ENCODE assay signal across 15 cellular contexts in genomic region chr5:88671808-88672499, GRCh38.
DNase-seq lines count a peak whose midpoint lies in the region; ATAC-seq, FAIRE-seq and TF ChIP-seq lines count a peak whose summit lies in the region.
"Had no signal": no experiment of that assay in that cellular context is flagged by ENCODE, and none has a peak within 500 bp of the region (broad histone marks: within the 10 kb centered on the region; RNA-seq: fewer than 3 reads in every experiment).

No MANE protein-coding gene starts in this region.

- peaks cover 49% of the 10 kb centered on the region for H3F3A ChIP-seq in neural progenitor cell (ENCODE audit: low read depth)

- H3K36me3 ChIP-seq in neural progenitor cell: no peaks in the 10 kb centered on the region
- H3K36me3 ChIP-seq: ovary had no signal

- no peaks in the 10 kb centered on the region for H3K79me2 ChIP-seq in neural progenitor cell (ENCODE audit: low read depth)

- no peak overlapping the region for H3K4me2 ChIP-seq in neural progenitor cell

- H3K27me3 ChIP-seq in dorsolateral prefrontal cortex (peaks cover 0 to 27% (median 0%) of the 10 kb centered on the region in 45 donors), neural progenitor cell (peaks cover 100% of the 10 kb centered on the region)

- peak overlapping the region; percentile 58 for H3K27ac Mint-ChIP-seq in neural progenitor cell
- H3K27ac Mint-ChIP-seq: stimulated activated memory B cell treated with anti-CD40 and anti-IgM and Interleukin-4, amounts not matched to agents 10 μg/mL and 1 μg/mL and 100 μg/mL, for 72 hours had no signal

- FAIRE-seq in GM19239 (lab: Jason Lieb, UNC): peak; percentile 49

- H3K27me3 Mint-ChIP-seq in neural progenitor cell (ENCODE audit: insufficient read depth, low read depth): peaks cover 45% of the 10 kb centered on the region

- no peaks in the 10 kb centered on the region for H3K9me3 Mint-ChIP-seq in neural progenitor cell
- H3K9me3 Mint-ChIP-seq: stimulated activated memory B cell treated with anti-CD40 and anti-IgM and Interleukin-4, amounts not matched to agents 10 μg/mL and 1 μg/mL and 100 μg/mL, for 72 hours had no signal

- H3K4me3 ChIP-seq in dorsolateral prefrontal cortex: peak overlapping the region; percentile 51 to 93 (median 78)
- no peak overlapping the region for H3K4me3 ChIP-seq in neural progenitor cell
- H3K4me3 ChIP-seq: ovary had no signal

- no peak for ATAC-seq in GM21390 (IDR thresholded peaks at IDR 0.05; ENCODE audit: unreplicated experiment)
- ATAC-seq in GM18870 (IDR thresholded peaks at IDR 0.05; ENCODE audit: unreplicated experiment): no peak
- ATAC-seq: left colon; stimulated activated memory B cell treated with anti-CD40 and anti-IgM and Interleukin-4, amounts not matched to agents 10 μg/mL and 1 μg/mL and 100 μg/mL, for 72 hours had no signal

- intact Hi-C loops in dorsolateral prefrontal cortex (cut with DNase I): loop anchor here (5.0 to 10.0 kb wide), 3 partner anchors 185 to 407 kb away; partner anchors contain the start of gene TMEM161B (in 1 of the 2)

- no peaks in the 10 kb centered on the region for H3K36me3 Mint-ChIP-seq in neural progenitor cell
- H3K36me3 Mint-ChIP-seq: stimulated activated memory B cell treated with anti-CD40 and anti-IgM and Interleukin-4, amounts not matched to agents 10 μg/mL and 1 μg/mL and 100 μg/mL, for 72 hours had no signal

- H3K4me1 Mint-ChIP-seq in neural progenitor cell: peaks cover 57% of the 10 kb centered on the region

- peak overlapping the region; percentile 65 to 100 (median 99) for H3K27ac ChIP-seq in dorsolateral prefrontal cortex
- no peak overlapping the region for H3K27ac ChIP-seq in neural progenitor cell
- H3K27ac ChIP-seq: ovary had no signal

- peaks cover 88% of the 10 kb centered on the region for H4K20me1 ChIP-seq in neural progenitor cell (ENCODE audit: low read depth)

- DNase-seq in GM19239 (ENCODE audit: insufficient read length, low spot score) (no peak), MV-4-11 (lab: John Stamatoyannopoulos, UW) (peak; percentile 3), dorsolateral prefrontal cortex (peak in 1 of 10 donors; percentile 54), neural progenitor cell (ENCODE audit: low spot score) (peak; percentile 50), NCI-H1092 (lab: John Stamatoyannopoulos, UW) (no peak)
- DNase-seq: activated CD4-positive, CD25-positive, alpha-beta regulatory T cell treated with anti-CD3 and anti-CD28 coated beads, Interleukin-2, amount 50 U/mL, for 72 hours; activated effector memory CD4-positive, alpha-beta T cell treated with anti-CD3 and anti-CD28 coated beads, Interleukin-2, amount 50 U/mL, for 16 hours; Calu3; central memory CD4-positive, alpha-beta T cell; left colon; NCI-H510A treated with DMSO at 0.1 percent for 48 hours; ovary had no signal

- no peak for TF ChIP-seq CTCF in dorsolateral prefrontal cortex (IDR thresholded peaks at IDR 0.05 in 54 of 56, conservative IDR thresholded peaks at IDR 0.05 in 2 of 56; ENCODE audit: low read depth in 1 of 56, partially characterized antibody in 56 of 56)
- no peak for TF ChIP-seq CTCF in neural progenitor cell (IDR thresholded peaks at IDR 0.05)

- H3K9me3 ChIP-seq in neural progenitor cell (ENCODE audit: low read depth): no peaks in the 10 kb centered on the region

- peak overlapping the region; percentile 92 for H3K4me3 Mint-ChIP-seq in neural progenitor cell
- H3K4me3 Mint-ChIP-seq: stimulated activated memory B cell treated with anti-CD40 and anti-IgM and Interleukin-4, amounts not matched to agents 10 μg/mL and 1 μg/mL and 100 μg/mL, for 72 hours had no signal

- no peak overlapping the region for H3K9ac ChIP-seq in neural progenitor cell

- no peak overlapping the region for H2AFZ ChIP-seq in neural progenitor cell (replicated peaks)

- H3K4me1 ChIP-seq in neural progenitor cell: peaks cover 5% of the 10 kb centered on the region

Comparison
In these comparisons a context has a peak if more than half of its experiments do, and no peak if none do; other contexts are left out.
1. DNase-seq: peak in MV-4-11 (single experiment) and neural progenitor cell (single experiment); none in GM19239 (single experiment) and NCI-H1092 (single experiment).